Comparison of ENCODE assay signal across 8 cellular contexts in the genomic region with DNA sequence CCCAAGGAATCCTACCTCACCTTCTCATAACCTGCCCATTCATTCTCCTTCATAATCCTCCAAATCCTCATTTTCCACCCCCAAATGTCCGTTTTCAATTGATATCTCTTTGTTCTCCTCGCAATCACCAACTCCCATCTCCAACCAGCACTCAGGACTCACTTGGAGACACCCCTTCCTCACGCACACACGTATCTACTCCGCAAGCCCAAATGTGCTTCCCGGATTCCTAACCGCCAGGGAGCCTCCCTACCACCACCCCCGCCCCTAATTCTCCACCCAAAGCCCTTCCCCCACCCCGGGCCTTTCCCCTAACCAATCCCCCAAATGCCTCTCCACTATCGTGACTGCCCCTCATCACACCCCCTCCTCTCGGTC. TPM values are rescaled to one million over a fixed set of nuclear protein-coding genes. Genes with fewer than 3 reads are reported as not detected.
A peak's percentile ranks its signal among the peaks of the same experiment; 100 is the strongest.
DNase-seq lines count a peak whose midpoint lies in the region; ATAC-seq and TF ChIP-seq lines count a peak whose summit lies in the region.

No MANE protein-coding gene starts in this region.

- peaks cover 85% of the 10 kb centered on the region for H3K79me2 ChIP-seq in MM.1S (ENCODE audit: low read length)

- peak overlapping the region; percentile 99 for H3K27ac Mint-ChIP-seq in endodermal cell

- H2AFZ ChIP-seq in MM.1S (ENCODE audit: low read length) = peak overlapping the region; percentile 92
- H2AFZ ChIP-seq in neuron (ENCODE audit: low read depth, low read length) = peak overlapping the region; percentile 66

- H3K9ac ChIP-seq in MM.1S (ENCODE audit: low read length) (peak overlapping the region; percentile 92), endodermal cell (ENCODE audit: extremely low read depth, low read length, poor library complexity, severe bottlenecking) (peak overlapping the region; percentile 91)

- H3K4me1 Mint-ChIP-seq in endodermal cell = peaks cover 16% of the 10 kb centered on the region

- H3K4me3 Mint-ChIP-seq in endodermal cell = peak overlapping the region; percentile 89

- intact Hi-C loops in sciatic nerve (cut with DNase I) = no loop called here

- H3K27me3 Mint-ChIP-seq in endodermal cell (ENCODE audit: insufficient read depth) = no peaks in the 10 kb centered on the region

- peak overlapping the region; percentile 69 for H3K4me2 ChIP-seq in MM.1S (ENCODE audit: low read depth, low read length)

- H3K9me3 ChIP-seq in MM.1S (replicated peaks; ENCODE audit: insufficient read depth, low read length) (no peaks in the 10 kb centered on the region), endodermal cell (ENCODE audit: control insufficient read depth, low read length) (no peaks in the 10 kb centered on the region), neuron (ENCODE audit: low read length) (no peaks in the 10 kb centered on the region)

- H3K4me1 ChIP-seq in MM.1S (ENCODE audit: low read length) (peaks cover 9% of the 10 kb centered on the region), endodermal cell (ENCODE audit: control insufficient read depth, insufficient read depth, low read length) (peaks cover 16% of the 10 kb centered on the region), neuron (ENCODE audit: insufficient read depth, low read length) (peaks cover 24% of the 10 kb centered on the region)

- H3K27ac ChIP-seq in MM.1S (ENCODE audit: low read length) (peak overlapping the region; percentile 67; the same call in 1 of the 2 replicates), endodermal cell (ENCODE audit: low read depth, low read length) (peak overlapping the region; percentile 35)

- no peak for DNase-seq in GM06990 (ENCODE audit: extremely low read depth, insufficient read length)
- DNase-seq in MM.1S = no peak
- no peak for DNase-seq in endodermal cell
- DNase-seq in H4 (ENCODE audit: low spot score) = no peak
- DNase-seq in sciatic nerve (ENCODE audit: low spot score) = no peak
- DNase-seq in GF-D8 (lab: John Stamatoyannopoulos, UW) = no peak
- no peak for DNase-seq in NCI-H524 (lab: John Stamatoyannopoulos, UW)

- no peaks in the 10 kb centered on the region for H3K9me3 Mint-ChIP-seq in endodermal cell

- H3K27me3 ChIP-seq in GM06990 (replicated peaks; ENCODE audit: control insufficient read depth, insufficient read depth, low read length) = no peaks in the 10 kb centered on the region
- H3K27me3 ChIP-seq in MM.1S (replicated peaks; ENCODE audit: insufficient read depth, low read length) = no peaks in the 10 kb centered on the region
- no peaks in the 10 kb centered on the region for H3K27me3 ChIP-seq in endodermal cell (ENCODE audit: control insufficient read depth, insufficient read depth, low read length, poor library complexity, severe bottlenecking)
- no peaks in the 10 kb centered on the region for H3K27me3 ChIP-seq in neuron (ENCODE audit: insufficient read depth, low read length)

- H4K20me1 ChIP-seq in MM.1S (ENCODE audit: insufficient read depth, low read length) = no peaks in the 10 kb centered on the region

- H3K4me3 ChIP-seq in GM06990 (replicated peaks; ENCODE audit: low read depth, low read length) = peak overlapping the region; percentile 96
- H3K4me3 ChIP-seq in MM.1S (ENCODE audit: low read length) = peak overlapping the region; percentile 86
- peak overlapping the region; percentile 99 for H3K4me3 ChIP-seq in endodermal cell (ENCODE audit: low read length)
- peak overlapping the region; percentile 99 for H3K4me3 ChIP-seq in neuron (ENCODE audit: low read length)

- H3K36me3 Mint-ChIP-seq in endodermal cell (ENCODE audit: low read depth) = no peaks in the 10 kb centered on the region

- no peaks in the 10 kb centered on the region for H3K9me2 ChIP-seq in MM.1S (replicated peaks; ENCODE audit: insufficient read depth, low read length)

- no peaks in the 10 kb centered on the region for H3F3A ChIP-seq in MM.1S (ENCODE audit: insufficient read depth, low read length)

- H3K36me3 ChIP-seq in GM06990 (ENCODE audit: control insufficient read depth, insufficient read depth, low read length) (no peaks in the 10 kb centered on the region), MM.1S (replicated peaks; ENCODE audit: insufficient read depth, low read length) (no peaks in the 10 kb centered on the region), endodermal cell (ENCODE audit: control insufficient read depth, insufficient read depth, low read length) (peaks cover 17% of the 10 kb centered on the region), neuron (ENCODE audit: insufficient read depth, low read length) (peaks cover 8% of the 10 kb centered on the region)

- TF ChIP-seq CTCF in GM06990 (IDR thresholded peaks at IDR 0.05; ENCODE audit: insufficient read depth, low read length, poor library complexity, severe bottlenecking) = no peak
- no peak for TF ChIP-seq CTCF in MM.1S (IDR thresholded peaks at IDR 0.05; ENCODE audit: low read length)
- no peak for TF ChIP-seq CTCF in endodermal cell (conservative IDR thresholded peaks at IDR 0.05)

- 0 to 1% methylated on average over 2 to 11 of the region's 11 CpGs for WGBS in endodermal cell (ENCODE audit: insufficient coverage in 1 of 2, insufficient read length in 1 of 2), 2 experiments

- no peak for ATAC-seq in sciatic nerve

RNA-seq across cellular contexts. Expression of a gene that starts 0.3 kb away (rescaled TPM):
- total RNA-seq in endodermal cell = 10 to 100 TPM; 50.9 to 53.5 TPM
- 51.3 TPM for polyA plus RNA-seq in endodermal cell (2013, experiment 1 of 2)
- polyA plus RNA-seq in endodermal cell (2013, experiment 2 of 2) = 55.3 TPM
- 15.7 and 23.4 TPM in 2 replicates for total RNA-seq in H4 (2014; rRNA removed; shearing (Covaris generic))
- total RNA-seq in sciatic nerve = 88.8 TPM

RNA-seq across cellular contexts. Expression of a gene that starts 0.6 kb away (rescaled TPM):
- 10 to 100 TPM; 32.0 to 39.8 TPM for total RNA-seq in endodermal cell
- polyA plus RNA-seq in endodermal cell (2013, experiment 1 of 2) = 30.8 TPM
- 29.5 TPM for polyA plus RNA-seq in endodermal cell (2013, experiment 2 of 2)
- 53.4 and 72.6 TPM in 2 replicates for total RNA-seq in H4 (2014; rRNA removed; shearing (Covaris generic))
- total RNA-seq in sciatic nerve = 40.4 TPM
